ENCODE assay signal across 8 cellular contexts in genomic region chr12:6944381-6945186, GRCh38. TPM values are rescaled to one million over a fixed set of nuclear protein-coding genes. Genes with fewer than 3 reads are reported as not detected.
DNase-seq lines count a peak whose midpoint lies in the region; ATAC-seq and TF ChIP-seq lines count a peak whose summit lies in the region.

No MANE protein-coding gene starts in this region.

- no peaks in the 10 kb centered on the region for H3K9me3 Mint-ChIP-seq in T-helper 2 cell treated with Interferon-gamma antibody and Interleukin-4, amounts not matched to agents 5 μg/mL and 100 μg/mL, for 36 hours

- peaks cover 11% of the 10 kb centered on the region for H3K36me3 Mint-ChIP-seq in T-helper 2 cell treated with Interferon-gamma antibody and Interleukin-4, amounts not matched to agents 5 μg/mL and 100 μg/mL, for 36 hours (ENCODE audit: low read depth)

- intact Hi-C loops in ascending aorta (cut with DNase I) (loop anchor here (1.0 to 2.0 kb wide), 3 partner anchors 26 to 168 kb away; partner anchors contain the start of genes EMG1, LPCAT3 and PHB2), right cardiac atrium (cut with DNase I) (loop anchor here in 3 of 4 donors (2.0 to 10.0 kb wide), 4 partner anchors 18 to 170 kb away; partner anchors contain the start of gene ATN1 (in 1 of the 3)), aorta (cut with DNase I) (loop anchor here (2.0 to 5.0 kb wide), 3 partner anchors 77 to 168 kb away; partner anchors contain the start of genes C1RL (in 1 of the 2) and TPI1 (in 1 of the 2))

- H3K27me3 ChIP-seq in ascending aorta = no peaks in the 10 kb centered on the region
- H3K27me3 ChIP-seq in right cardiac atrium (ENCODE audit: control insufficient read depth, insufficient read depth) = no peaks in the 10 kb centered on the region
- peaks cover 0 to 4% of the 10 kb centered on the region in 2 donors for H3K27me3 ChIP-seq in aorta (ENCODE audit: control insufficient read depth in 1 of 2, insufficient read depth in 2 of 2, low read length in 1 of 2)

- H3K27ac ChIP-seq in ascending aorta (peak overlapping the region; percentile 96 to 99), right cardiac atrium (ENCODE audit: low read length) (peak overlapping the region; percentile 96), aorta (ENCODE audit: low read depth in 1 of 2, low read length in 2 of 2) (peak overlapping the region; percentile 93 to 99)

- peak; percentile 97 for DNase-seq in NCI-H1694 treated with DMSO at 0.1 percent for 48 hours (lab: John Stamatoyannopoulos, UW)
- peak; percentile 88 for DNase-seq in T-helper 2 cell treated with Interferon-gamma antibody and Interleukin-4, amounts not matched to agents 5 μg/mL and 100 μg/mL, for 36 hours (ENCODE audit: low spot score)
- DNase-seq in ascending aorta (ENCODE audit: low spot score in 2 of 2) = peak; percentile 86 to 97
- DNase-seq in right cardiac atrium = peak; percentile 93 to 97 (median 97)
- DNase-seq in putamen (ENCODE audit: low spot score) = peak; percentile 91
- peak; percentile 96 to 97 for DNase-seq in aorta

- 3% methylated on average over 48 of the region's 48 CpGs for WGBS in right cardiac atrium
- WGBS in aorta, 2 donors = 1% methylated on average over 48 of the region's 48 CpGs

- peak overlapping the region; percentile 92 for H3K4me3 Mint-ChIP-seq in T-helper 2 cell treated with Interferon-gamma antibody and Interleukin-4, amounts not matched to agents 5 μg/mL and 100 μg/mL, for 36 hours

- TF ChIP-seq CTCF in GM12875 (IDR thresholded peaks at IDR 0.05; ENCODE audit: borderline replicate concordance, insufficient read depth, low read depth, low read length) (peak; percentile 89), ascending aorta (IDR thresholded peaks at IDR 0.05) (peak; percentile 77 to 95 (median 81))

- peaks cover 18 to 35% of the 10 kb centered on the region in 2 donors for H3K36me3 ChIP-seq in ascending aorta
- peaks cover 0 to 3% of the 10 kb centered on the region in 2 donors for H3K36me3 ChIP-seq in aorta (ENCODE audit: control insufficient read depth in 1 of 2, insufficient read depth in 2 of 2, low read length in 1 of 2)

- H3K9me3 ChIP-seq in ascending aorta = no peaks in the 10 kb centered on the region
- no peaks in the 10 kb centered on the region for H3K9me3 ChIP-seq in right cardiac atrium (ENCODE audit: control insufficient read depth, low read length)
- no peaks in the 10 kb centered on the region for H3K9me3 ChIP-seq in aorta (ENCODE audit: control insufficient read depth, low read length)

- peak overlapping the region; percentile 87 for H3K4me3 ChIP-seq in GM12875 (ENCODE audit: low read depth, low read length)
- H3K4me3 ChIP-seq in ascending aorta = peak overlapping the region; percentile 80 to 91
- H3K4me3 ChIP-seq in right cardiac atrium (ENCODE audit: low read length) = peak overlapping the region; percentile 35
- peak overlapping the region; percentile 34 to 70 for H3K4me3 ChIP-seq in aorta (ENCODE audit: low read length in 2 of 2)

- ATAC-seq in HG02852 (IDR thresholded peaks at IDR 0.05; ENCODE audit: unreplicated experiment) = peak; percentile 48
- ATAC-seq in right cardiac atrium = peak; percentile 78 to 79
- peak; percentile 90 for ATAC-seq in aorta (ENCODE audit: low FRiP score)

- H3K27ac Mint-ChIP-seq in T-helper 2 cell treated with Interferon-gamma antibody and Interleukin-4, amounts not matched to agents 5 μg/mL and 100 μg/mL, for 36 hours = peak overlapping the region; percentile 97

- peaks cover 54% of the 10 kb centered on the region for H3K4me1 Mint-ChIP-seq in T-helper 2 cell treated with Interferon-gamma antibody and Interleukin-4, amounts not matched to agents 5 μg/mL and 100 μg/mL, for 36 hours (ENCODE audit: low read depth)

- H3K4me1 ChIP-seq in ascending aorta = peaks cover 0 to 21% of the 10 kb centered on the region in 2 donors
- H3K4me1 ChIP-seq in right cardiac atrium (ENCODE audit: control insufficient read depth, insufficient read depth, low read length) = no peaks in the 10 kb centered on the region
- H3K4me1 ChIP-seq in aorta (ENCODE audit: control insufficient read depth in 1 of 2, insufficient read depth in 2 of 2, low read length in 2 of 2) = no peaks in the 10 kb centered on the region

- no peaks in the 10 kb centered on the region for H3K27me3 Mint-ChIP-seq in T-helper 2 cell treated with Interferon-gamma antibody and Interleukin-4, amounts not matched to agents 5 μg/mL and 100 μg/mL, for 36 hours (ENCODE audit: low read depth)

RNA-seq across cellular contexts. Expression of gene C12orf57, which starts 0.8 kb away (rescaled TPM):
- total RNA-seq in ascending aorta (558 TPM), right cardiac atrium (100 to 1,000 TPM; 262 to 339 (median 272) TPM), aorta (100 to 1,000 TPM; 197 to 233 TPM)
- polyA plus RNA-seq in right cardiac atrium (441 TPM), aorta (1,000 to 10,000 TPM in 1 of 2 donors, 100 to 1,000 TPM in 1; 849 to 1,017 TPM)

RNA-seq across cellular contexts. Expression of gene RNU7-1, which starts 1.0 kb away (rescaled TPM):
- total RNA-seq in ascending aorta (not detected), right cardiac atrium (not detected), aorta (not detected)
- polyA plus RNA-seq in right cardiac atrium (not detected), aorta (not detected)

RNA-seq across cellular contexts. Expression of gene PTPN6, which starts 6.6 kb away (rescaled TPM):
- total RNA-seq in ascending aorta (1.7 TPM), right cardiac atrium (10 to 100 TPM in 2 of 4 donors, 1 to 10 TPM in 2; 7.7 to 12.1 (median 9.3) TPM), aorta (10 to 100 TPM; 29.8 to 42.3 TPM)
- polyA plus RNA-seq in right cardiac atrium (5.9 TPM), aorta (10 to 100 TPM; 10.1 to 25.7 TPM)

RNA-seq across cellular contexts. Expression of gene ATN1, which starts 16.8 kb away (rescaled TPM):
- total RNA-seq in ascending aorta = 207 TPM
- 10 to 100 TPM; 85.3 to 89.3 (median 88.6) TPM for total RNA-seq in right cardiac atrium
- polyA plus RNA-seq in right cardiac atrium = 70.1 TPM
- 100 to 1,000 TPM; 138 to 146 TPM for total RNA-seq in aorta
- 100 to 1,000 TPM in 1 of 2 donors, 10 to 100 TPM in 1; 22.7 to 149 TPM for polyA plus RNA-seq in aorta

RNA-seq across cellular contexts. Expression of gene PHB2, which starts 25.9 kb away (rescaled TPM):
- total RNA-seq in ascending aorta (85.5 TPM), right cardiac atrium (100 to 1,000 TPM; 137 to 159 (median 142) TPM), aorta (100 to 1,000 TPM in 1 of 2 donors, 10 to 100 TPM in 1; 97.9 to 117 TPM)
- polyA plus RNA-seq in right cardiac atrium (127 TPM), aorta (100 to 1,000 TPM; 105 to 139 TPM)

Comparison
In these comparisons a context has a peak if more than half of its experiments do, and no peak if none do; other contexts are left out.
1. Peak in every context shown above with its lines: DNase-seq, ATAC-seq, H3K4me3 ChIP-seq and H3K27ac ChIP-seq.
2. H3K4me3 ChIP-seq: peak in every context shown above with its lines; median percentile 87 in GM12875; 86 in ascending aorta; 52 in aorta; 35 in right cardiac atrium.